Comparison of ENCODE assay signal across 9 cellular contexts in genomic region chrX:153925739-153926593, GRCh38. TPM values are rescaled to one million over a fixed set of nuclear protein-coding genes. Genes with fewer than 3 reads are reported as not detected.
DNase-seq lines count a peak whose midpoint lies in the region; ATAC-seq and TF ChIP-seq lines count a peak whose summit lies in the region.
"Had no signal": no experiment of that assay in that cellular context is flagged by ENCODE, and none has a peak within 500 bp of the region (broad histone marks: within the 10 kb centered on the region; RNA-seq: fewer than 3 reads in every experiment).

ARHGAP4 (minus strand) TSS chrX:153926264; CDS start chrX:153926202, 62 bp downstream.

- peak within 1 kb of the TSS; percentile 83 for H3K4me2 ChIP-seq in skeletal muscle satellite cell (ENCODE audit: low read length)

- H3K27me3 ChIP-seq in right atrium auricular region (no peaks in the 10 kb centered on the region), skeletal muscle satellite cell (ENCODE audit: control insufficient read depth, insufficient read depth, low read length) (no peaks in the 10 kb centered on the region)
- H3K27me3 ChIP-seq: SJSA1 had no signal

- TF ChIP-seq CTCF in right atrium auricular region (IDR thresholded peaks at IDR 0.05), result no peak

- H3K9me3 ChIP-seq in right atrium auricular region (no peaks in the 10 kb centered on the region), skeletal muscle satellite cell (replicated peaks; ENCODE audit: low read length) (no peaks in the 10 kb centered on the region)
- H3K9me3 ChIP-seq: SJSA1 had no signal

- H3K4me1 ChIP-seq in right atrium auricular region (peaks cover 0 to 60% of the 10 kb centered on the region in 2 donors), skeletal muscle satellite cell (ENCODE audit: control insufficient read depth, insufficient read depth, low read length) (peaks cover 48% of the 10 kb centered on the region)

- H3K9ac ChIP-seq in skeletal muscle satellite cell (ENCODE audit: low read depth, low read length), result peak within 1 kb of the TSS; percentile 85

- H3K4me3 ChIP-seq in GM08714 (ENCODE audit: low read length) (peak within 1 kb of the TSS; percentile 74), right atrium auricular region (peak within 1 kb of the TSS; percentile 41 to 64), skeletal muscle satellite cell (ENCODE audit: low read length) (peak within 1 kb of the TSS; percentile 74)

- peak within 1 kb of the TSS; percentile 90 for H3K27ac ChIP-seq in right atrium auricular region

- DNase-seq in MV-4-11 (lab: John Stamatoyannopoulos, UW) (peak; percentile 51), activated gamma-delta T cell (lab: John Stamatoyannopoulos, UW) (peak; percentile 49), right atrium auricular region (ENCODE audit: low spot score) (no peak), hypothalamus (lab: John Stamatoyannopoulos, UW) (no peak), DMS153 treated with DMSO at 0.1 percent for 48 hours (lab: John Stamatoyannopoulos, UW; ENCODE audit: unreplicated experiment) (no peak)

- H3K36me3 ChIP-seq in right atrium auricular region, result peaks cover 14% of the 10 kb centered on the region
- H3K36me3 ChIP-seq in skeletal muscle satellite cell (ENCODE audit: insufficient read depth, low read length), result peaks cover 18% of the 10 kb centered on the region

- no peak for ATAC-seq in HG02840 (IDR thresholded peaks at IDR 0.05; ENCODE audit: low FRiP score, unreplicated experiment)

RNA-seq across cellular contexts. Expression of gene ARHGAP4, which starts in this region (rescaled TPM):
- 1 to 10 TPM; 7.6 to 8.9 TPM for total RNA-seq in right atrium auricular region
- total RNA-seq in skeletal muscle satellite cell (2012; rRNA removed), result 0.76 and 1.3 TPM in 2 replicates

Comparison
In these comparisons a context has a peak if more than half of its experiments do, and no peak if none do; other contexts are left out.
1. DNase-seq: peak in MV-4-11 (single experiment) and activated gamma-delta T cell (single experiment); none in right atrium auricular region (single experiment), hypothalamus (0 of 51) and DMS153 treated with DMSO at 0.1 percent for 48 hours (single experiment).
2. Peak in every context shown above with its lines, with median percentiles within 50 percentile points of each other: H3K4me3 ChIP-seq.